Comparison of ENCODE assay signal across 1 cellular context in the genomic region with DNA sequence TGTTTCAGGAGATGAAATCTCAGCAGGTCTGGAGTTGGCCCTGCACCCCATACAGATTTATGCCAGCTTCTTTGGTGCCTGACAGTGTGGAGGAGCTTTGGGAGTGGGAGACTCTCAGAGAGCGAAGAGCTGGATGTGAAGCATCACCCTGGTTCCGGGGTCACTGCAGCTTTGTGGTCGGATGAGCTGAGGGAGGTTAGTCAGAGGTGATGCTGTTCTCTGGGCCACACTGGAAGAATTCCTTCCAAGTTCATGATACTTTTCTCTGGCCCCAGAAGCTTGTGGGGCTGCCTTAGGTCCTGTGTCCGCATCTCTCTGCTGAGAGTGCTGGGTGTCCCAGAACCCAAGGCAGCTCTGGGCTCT.
TF ChIP-seq lines count a peak whose summit lies in the region.

No MANE protein-coding gene starts in this region.

TF ChIP-seq in IMR-90, 13 proteins besides CTCF, POLR2A, EP300 and RAD21:
- no peak for TF ChIP-seq NFE2L2 (IDR thresholded peaks at IDR 0.05; ENCODE audit: low read depth, low read length)
